In the genomic region with DNA sequence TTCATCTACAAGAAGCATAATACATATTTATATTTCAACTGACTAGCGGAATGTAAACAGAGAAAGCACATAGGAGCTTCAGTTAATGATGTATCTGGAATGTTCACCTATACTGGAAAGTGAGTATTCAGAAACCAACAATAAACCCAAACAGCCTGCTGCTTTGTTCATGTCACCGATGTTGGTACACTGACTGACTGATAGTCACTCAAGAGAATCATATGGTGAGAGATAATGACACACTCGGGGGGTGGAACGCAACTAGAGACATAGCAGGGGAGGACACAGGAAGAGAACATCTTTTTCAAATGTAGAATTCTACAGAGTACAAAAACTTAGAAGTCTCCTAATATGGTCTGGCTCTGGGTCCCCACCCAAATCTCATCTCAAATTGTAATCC, we compare ENCODE assay signal across 11 cellular contexts.
"Had no signal": no experiment of that assay in that cellular context is flagged by ENCODE, and none has a peak within 500 bp of the region (broad histone marks: within the 10 kb centered on the region; RNA-seq: fewer than 3 reads in every experiment).

No MANE protein-coding gene starts in this region.

- H3K4me2 ChIP-seq: GM23338 had no signal

- H3K27ac ChIP-seq: GM23248 had no signal

- H2AFZ ChIP-seq: GM23248, GM23338 had no signal

- DNase-seq: GM23248, GOT3, H7, H9, HCEC 1CT, HFFc6 had no signal

- H3K4me3 ChIP-seq: GM23248, GM23338, HAP-1 had no signal

- H3K4me1 ChIP-seq: HAP-1 had no signal

- H3K9ac ChIP-seq: GM23248 had no signal

- H3K9me3 ChIP-seq: HAP-1 had no signal

- H3K36me3 ChIP-seq: HAP-1 had no signal

- FAIRE-seq: H1, H54 had no signal

- ATAC-seq: GM23338, HCT116 had no signal
